Comparison of ENCODE assay signal across 29 cellular contexts in the genomic region with DNA sequence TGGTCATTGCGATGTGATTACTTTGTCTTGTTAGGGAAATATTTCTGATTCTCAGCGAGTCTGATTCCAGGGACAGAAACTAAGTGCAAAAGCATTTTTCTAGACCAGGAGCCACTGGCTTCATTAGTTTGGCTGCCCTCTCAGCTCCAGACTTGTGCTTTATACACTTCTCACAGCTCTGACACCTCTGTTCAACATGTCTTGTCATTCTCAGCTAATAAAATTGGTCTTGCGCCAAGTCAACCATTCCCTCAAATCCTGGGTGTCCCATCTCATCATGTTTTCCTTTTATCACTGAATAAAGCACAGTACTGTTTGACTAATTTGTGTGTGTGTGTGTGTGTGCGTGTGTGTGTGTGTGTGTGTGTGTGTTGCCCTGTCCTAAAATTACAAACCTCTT.
"Had no signal": no experiment of that assay in that cellular context is flagged by ENCODE, and none has a peak within 500 bp of the region (broad histone marks: within the 10 kb centered on the region; RNA-seq: fewer than 3 reads in every experiment).

No MANE protein-coding gene starts in this region.

- H3K9me3 ChIP-seq: body of pancreas, esophagus squamous epithelium, heart left ventricle had no signal

- H3K36me3 ChIP-seq: esophagus squamous epithelium, heart left ventricle, WERI-Rb-1 had no signal

- H3K4me1 ChIP-seq: body of pancreas, esophagus squamous epithelium, heart left ventricle had no signal

- DNase-seq: activated B cell treated with CpG ODN at 0.5 μM for 24 hours; activated CD4-positive, alpha-beta T cell treated with anti-CD3 and anti-CD28 coated beads for 48 hours; activated CD4-positive, alpha-beta T cell treated with anti-CD3 and anti-CD28 coated beads, Interleukin-2, amount 50 U/mL, for 1 hour; activated CD4-positive, alpha-beta T cell treated with anti-CD3 and anti-CD28 coated beads, Interleukin-2, amount 50 U/mL, for 48 hours; activated CD8-positive, alpha-beta memory T cell treated with anti-CD3 and anti-CD28 coated beads for 24 hours; activated CD8-positive, alpha-beta T cell treated with anti-CD3 and anti-CD28 coated beads for 36 hours; activated effector memory CD4-positive, alpha-beta T cell treated with Interleukin-2 at 50 U/mL for 16 hours; activated gamma-delta T cell treated with Interleukin-2 at 50 U/mL for 16 hours; activated naive CD4-positive, alpha-beta T cell treated with anti-CD3 and anti-CD28 coated beads, Interleukin-2, amount 50 U/mL, for 16 hours; activated naive CD4-positive, alpha-beta T cell treated with Interleukin-2 at 50 U/mL for 16 hours; activated T-cell treated with anti-CD3 and anti-CD28 coated beads, Interleukin-2, amount 50 U/mL, for 4 hours; amniotic stem cell; anterior cingulate cortex; body of pancreas; caudate nucleus; cortex of kidney; dermis blood vessel endothelial cell; effector CD4-positive, alpha-beta T cell; effector memory CD8-positive, alpha-beta T cell; erythroblast; esophagus squamous epithelium; foreskin melanocyte; heart left ventricle; T-helper 17 cell; T1000; WERI-Rb-1 had no signal

- H3K4me3 ChIP-seq: body of pancreas, esophagus squamous epithelium, heart left ventricle, hepatocyte had no signal

- H3K27ac ChIP-seq: body of pancreas, heart left ventricle, hepatocyte, WERI-Rb-1 had no signal

- H3K27me3 ChIP-seq: body of pancreas, esophagus squamous epithelium, heart left ventricle, hepatocyte had no signal

- ATAC-seq: activated CD4-positive, CD25-positive, alpha-beta regulatory T cell treated with anti-CD3 and anti-CD28 coated beads, Interleukin-2, amount 50 U/mL, for 24 hours; activated CD8-positive, alpha-beta T cell treated with anti-CD3 and anti-CD28 coated beads for 36 hours; activated T-cell treated with anti-CD3 and anti-CD28 coated beads, Interleukin-2, amount 50 U/mL, for 4 hours; activated T-helper 17 cell treated with anti-CD3 and anti-CD28 coated beads, Interleukin-2, amount 50 U/mL, for 72 hours; body of pancreas; effector memory CD8-positive, alpha-beta T cell; heart left ventricle; T-helper 17 cell had no signal
